Comparison of ENCODE assay signal across 8 cellular contexts in genomic region chr20:50510706-50511401, GRCh38. TPM values are rescaled to one million over a fixed set of nuclear protein-coding genes. Genes with fewer than 3 reads are reported as not detected.
A peak's percentile ranks its signal among the peaks of the same experiment; 100 is the strongest.
DNase-seq lines count a peak whose midpoint lies in the region; ATAC-seq and TF ChIP-seq lines count a peak whose summit lies in the region.

No MANE protein-coding gene starts in this region.

- peaks cover 37% of the 10 kb centered on the region for H3K4me1 ChIP-seq in OCI-LY1 (ENCODE audit: insufficient read depth, low read length, severe bottlenecking)
- peaks cover 57% of the 10 kb centered on the region for H3K4me1 ChIP-seq in lower lobe of right lung
- H3K4me1 ChIP-seq in tibial artery, result peaks cover 0 to 56% (median 34%) of the 10 kb centered on the region in 4 donors

- DNase-seq in NCI-H1092 treated with DMSO at 0.1 percent for 48 hours (lab: John Stamatoyannopoulos, UW), result peak; percentile 19
- no peak for DNase-seq in NCI-H1092 (lab: John Stamatoyannopoulos, UW)
- no peak for DNase-seq in cardiac fibroblast (ENCODE audit: low read depth in 2 of 2)
- peak; percentile 51 for DNase-seq in lower lobe of right lung
- no peak for DNase-seq in tibial artery
- no peak for DNase-seq in GM03348 (ENCODE audit: low spot score)
- DNase-seq in midbrain (lab: John Stamatoyannopoulos, UW), result no peak

- H3K27ac ChIP-seq in OCI-LY1 (ENCODE audit: low read depth, low read length, poor library complexity, severe bottlenecking), result no peak overlapping the region
- H3K27ac ChIP-seq in lower lobe of right lung, result peak overlapping the region; percentile 98
- H3K27ac ChIP-seq in tibial artery, result peak overlapping the region; percentile 88 to 90

- H4K20me1 ChIP-seq in OCI-LY1 (ENCODE audit: insufficient read depth, low read length), result no peaks in the 10 kb centered on the region

- no peaks in the 10 kb centered on the region for H3F3A ChIP-seq in OCI-LY1 (ENCODE audit: insufficient read depth, low read length)

- H3K27me3 ChIP-seq in OCI-LY1 (ENCODE audit: insufficient read depth, low read length) (no peaks in the 10 kb centered on the region), lower lobe of right lung (ENCODE audit: low read depth) (no peaks in the 10 kb centered on the region), tibial artery (no peaks in the 10 kb centered on the region)

- peak; percentile 6 to 17 for ATAC-seq in lower lobe of right lung

- H3K4me2 ChIP-seq in OCI-LY1 (ENCODE audit: low read length), result peak overlapping the region; percentile 98

- H3K4me3 ChIP-seq in OCI-LY1 (ENCODE audit: low read depth, low read length, poor library complexity, severe bottlenecking) (peak overlapping the region; percentile 77), cardiac fibroblast (replicated peaks in 1 of 2; ENCODE audit: low read depth in 2 of 2, low read length in 2 of 2) (peak overlapping the region; percentile 98 to 99), lower lobe of right lung (peak overlapping the region; percentile 98), tibial artery (peak overlapping the region; percentile 86 to 91)

- no peaks in the 10 kb centered on the region; the same call in 1 of the 2 replicates for H3K36me3 ChIP-seq in OCI-LY1 (ENCODE audit: insufficient read depth, low read length)
- H3K36me3 ChIP-seq in lower lobe of right lung, result no peaks in the 10 kb centered on the region
- no peaks in the 10 kb centered on the region for H3K36me3 ChIP-seq in tibial artery

- no peaks in the 10 kb centered on the region for H3K9me2 ChIP-seq in OCI-LY1 (ENCODE audit: low read depth, low read length)

- intact Hi-C loops in lower lobe of right lung (cut with DNase I), result loop anchor here (10.0 kb wide), 1 partner anchor 64 kb away; no protein-coding TSS in a partner anchor
- intact Hi-C loops in tibial artery (cut with DNase I; ENCODE audit: low total_unique reads), result loop anchor here (5.0 kb wide), 1 partner anchor 1324 kb away; the partner anchor contains the start of gene STAU1

- no peaks in the 10 kb centered on the region for H3K9me3 ChIP-seq in OCI-LY1 (ENCODE audit: low read length)
- no peaks in the 10 kb centered on the region for H3K9me3 ChIP-seq in lower lobe of right lung
- no peaks in the 10 kb centered on the region for H3K9me3 ChIP-seq in tibial artery

- H3K9ac ChIP-seq in OCI-LY1 (ENCODE audit: low read length), result peak overlapping the region; percentile 81

- TF ChIP-seq CTCF in OCI-LY1 (IDR thresholded peaks at IDR 0.05; ENCODE audit: low read length) (no peak), cardiac fibroblast (IDR thresholded peaks at IDR 0.05; ENCODE audit: low read depth, low read length) (no peak), lower lobe of right lung (IDR thresholded peaks at IDR 0.05) (no peak), tibial artery (IDR thresholded peaks at IDR 0.05) (no peak)

- H3K79me2 ChIP-seq in OCI-LY1 (ENCODE audit: insufficient read depth, low read length), result peaks cover 49% of the 10 kb centered on the region

- H2AFZ ChIP-seq in OCI-LY1 (ENCODE audit: low read length), result no peak overlapping the region

RNA-seq across cellular contexts. Expression of gene PTPN1, which starts 0.7 kb away (rescaled TPM):
- 78.2 TPM for total RNA-seq in lower lobe of right lung

Comparison
In these comparisons a context has a peak if more than half of its experiments do, and no peak if none do; other contexts are left out.
1. DNase-seq: peak in NCI-H1092 treated with DMSO at 0.1 percent for 48 hours (single experiment) and lower lobe of right lung (single experiment); none in NCI-H1092 (single experiment), cardiac fibroblast (0 of 2), tibial artery (0 of 2), GM03348 (single experiment) and midbrain (single experiment).
2. Peak in every context shown above with its lines, with median percentiles within 50 percentile points of each other: H3K4me3 ChIP-seq.